Comparison of ENCODE assay signal across 8 cellular contexts in the genomic region with DNA sequence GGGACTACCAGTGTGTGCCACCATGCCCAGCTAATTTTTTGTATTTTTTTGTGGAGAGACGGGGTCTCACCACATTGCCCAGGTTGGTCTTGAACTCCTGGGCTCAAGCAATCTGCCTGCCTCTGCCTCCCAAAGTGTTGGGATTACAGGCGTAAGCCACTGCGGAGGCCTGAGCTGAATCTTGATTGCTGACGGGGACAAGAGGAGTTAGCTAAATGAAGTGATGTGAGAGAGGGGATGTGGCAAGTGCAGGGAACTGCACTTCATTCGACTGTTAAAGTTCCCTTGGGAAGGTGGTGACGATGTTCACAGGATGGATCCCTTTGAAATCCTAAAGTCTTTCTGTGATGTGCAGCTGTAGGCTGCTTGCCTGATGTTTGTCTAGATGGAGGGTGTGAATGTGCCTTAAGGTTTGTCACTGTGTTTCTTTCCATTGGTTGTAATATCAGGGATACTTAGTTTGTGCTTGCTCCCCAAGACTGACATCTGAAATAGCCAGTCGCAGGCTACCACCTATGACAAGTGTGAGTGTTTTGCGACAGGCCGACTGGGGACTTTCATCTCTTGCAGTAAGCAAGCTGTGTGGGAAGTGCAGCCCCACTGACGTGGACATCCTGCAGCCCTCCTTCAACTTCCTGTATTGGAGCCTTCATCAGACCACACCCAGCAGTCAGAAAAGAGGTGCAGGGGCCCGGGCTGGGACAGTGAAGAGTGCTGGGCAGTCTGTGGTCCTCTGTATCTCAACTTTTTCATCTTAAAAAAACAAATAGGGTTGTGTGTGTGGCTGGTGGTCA. TPM values are rescaled to one million over a fixed set of nuclear protein-coding genes. Genes with fewer than 3 reads are reported as not detected.
DNase-seq lines count a peak whose midpoint lies in the region; ATAC-seq and TF ChIP-seq lines count a peak whose summit lies in the region.

No MANE protein-coding gene starts in this region.

- ATAC-seq in GM18861 (IDR thresholded peaks at IDR 0.05; ENCODE audit: unreplicated experiment) (peak; percentile 79), HG03025 (IDR thresholded peaks at IDR 0.05; ENCODE audit: low FRiP score, unreplicated experiment) (peak; percentile 75)
- ATAC-seq in activated naive CD4-positive, alpha-beta T cell treated with anti-CD3 and anti-CD28 coated beads, Interleukin-2, amount 50 U/mL, for 72 hours: peak; percentile 97 to 99

- DNase-seq in SKM-1 treated with dmso at 0.1 percent for 144 hours (lab: John Stamatoyannopoulos, UW; ENCODE audit: unreplicated experiment): peak; percentile 82
- peak; percentile 84 to 93 for DNase-seq in activated naive CD4-positive, alpha-beta T cell treated with anti-CD3 and anti-CD28 coated beads, Interleukin-2, amount 50 U/mL, for 72 hours (ENCODE audit: low spot score in 2 of 2)
- DNase-seq in lower leg skin (ENCODE audit: low spot score in 2 of 2): peak; percentile 57 to 91
- peak; percentile 84 for DNase-seq in stimulated activated CD8-positive, alpha-beta memory T cell treated with anti-CD3 and anti-CD28 coated beads, Interleukin-15, amount 100 ng/mL, for 48 hours (ENCODE audit: low read depth in 2 of 2)
- no peak for DNase-seq in NCI-H82 treated with DMSO at 0.1 percent for 48 hours (lab: John Stamatoyannopoulos, UW; ENCODE audit: unreplicated experiment)
- no peak for DNase-seq in DMS79 treated with DMSO at 0.1 percent for 48 hours (lab: John Stamatoyannopoulos, UW)

- H3K36me3 Mint-ChIP-seq in activated naive CD4-positive, alpha-beta T cell treated with anti-CD3 and anti-CD28 coated beads, Interleukin-2, amount 50 U/mL, for 72 hours: peaks cover 0 to 6% of the 10 kb centered on the region in 2 donors

- peak overlapping the region; percentile 82 to 92 for H3K27ac Mint-ChIP-seq in activated naive CD4-positive, alpha-beta T cell treated with anti-CD3 and anti-CD28 coated beads, Interleukin-2, amount 50 U/mL, for 72 hours

- TF ChIP-seq CTCF in lower leg skin (IDR thresholded peaks at IDR 0.05): no peak

- intact Hi-C loops in lower leg skin (cut with DNase I; ENCODE audit: low total_unique reads): no loop called here

- no peak for TF ChIP-seq POLR2A in lower leg skin (IDR thresholded peaks at IDR 0.05)

- H3K9me3 Mint-ChIP-seq in activated naive CD4-positive, alpha-beta T cell treated with anti-CD3 and anti-CD28 coated beads, Interleukin-2, amount 50 U/mL, for 72 hours: no peaks in the 10 kb centered on the region

- 58 to 63% methylated on average over 11 of the region's 11 CpGs for WGBS in lower leg skin, 2 donors

- H3K4me3 ChIP-seq in lower leg skin (ENCODE audit: low read depth, poor library complexity, severe bottlenecking): no peak overlapping the region

RNA-seq across cellular contexts. Expression of gene CCDC134, which starts 19.6 kb away (rescaled TPM):
- total RNA-seq in activated naive CD4-positive, alpha-beta T cell treated with anti-CD3 and anti-CD28 coated beads, Interleukin-2, amount 50 U/mL, for 72 hours: 10 to 100 TPM; 16.7 to 31.7 TPM
- total RNA-seq in lower leg skin: 10 to 100 TPM; 12.2 to 15.4 (median 13.1) TPM

RNA-seq across cellular contexts. Expression of gene SREBF2, which starts 52.0 kb away (rescaled TPM):
- total RNA-seq in activated naive CD4-positive, alpha-beta T cell treated with anti-CD3 and anti-CD28 coated beads, Interleukin-2, amount 50 U/mL, for 72 hours: 100 to 1,000 TPM; 162 to 163 TPM
- 100 to 1,000 TPM in 2 of 4 donors, 10 to 100 TPM in 2; 91.1 to 122 (median 96.2) TPM for total RNA-seq in lower leg skin

Comparison
In these comparisons a context has a peak if more than half of its experiments do, and no peak if none do; other contexts are left out.
1. DNase-seq: peak in SKM-1 treated with dmso at 0.1 percent for 144 hours (single experiment), activated naive CD4-positive, alpha-beta T cell treated with anti-CD3 and anti-CD28 coated beads, Interleukin-2, amount 50 U/mL, for 72 hours (2 of 2), lower leg skin (2 of 2) and stimulated activated CD8-positive, alpha-beta memory T cell treated with anti-CD3 and anti-CD28 coated beads, Interleukin-15, amount 100 ng/mL, for 48 hours (2 of 2); none in NCI-H82 treated with DMSO at 0.1 percent for 48 hours (single experiment) and DMS79 treated with DMSO at 0.1 percent for 48 hours (single experiment).
2. Peak in every context shown above with its lines, with median percentiles within 50 percentile points of each other: ATAC-seq.